In the genomic region with DNA sequence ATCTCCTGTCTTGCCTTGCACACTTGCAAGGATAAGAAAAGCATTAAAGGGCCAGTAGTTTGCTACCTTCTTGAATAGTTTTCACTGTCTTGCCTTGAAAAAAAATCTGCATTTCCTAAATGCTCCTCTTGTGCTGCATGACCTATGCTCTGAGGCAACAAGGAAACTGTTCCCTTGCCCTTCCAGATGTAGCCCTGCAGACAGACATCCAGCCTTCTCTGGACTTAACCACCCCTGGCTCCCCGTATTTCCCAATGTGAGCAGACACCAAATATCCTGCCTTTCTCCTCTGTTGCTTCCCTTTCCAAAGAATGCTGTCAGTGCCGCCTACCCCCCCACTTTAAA, we compare ENCODE assay signal across 1 cellular context.
TF ChIP-seq lines count a peak whose summit lies in the region.

No MANE protein-coding gene starts in this region.

TF ChIP-seq in endothelial cell of umbilical vein, 7 proteins besides CTCF, POLR2A, EP300 and RAD21:
- TF ChIP-seq, protein P1, sequence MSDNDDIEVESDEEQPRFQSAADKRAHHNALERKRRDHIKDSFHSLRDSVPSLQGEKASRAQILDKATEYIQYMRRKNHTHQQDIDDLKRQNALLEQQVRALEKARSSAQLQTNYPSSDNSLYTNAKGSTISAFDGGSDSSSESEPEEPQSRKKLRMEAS (IDR thresholded peaks at IDR 0.05; ENCODE audit: insufficient read depth, insufficient read length): no peak
- TF ChIP-seq GATA2 (IDR thresholded peaks at IDR 0.05; ENCODE audit: insufficient read depth, insufficient read length, low read depth, low read length) (no peak), EZH2 (IDR thresholded peaks at IDR 0.05; ENCODE audit: borderline replicate concordance, low read depth, low read length, severe bottlenecking) (no peak), JUN (IDR thresholded peaks at IDR 0.05; ENCODE audit: borderline replicate concordance, insufficient read depth, insufficient read length, low read depth) (no peak), MYC (IDR thresholded peaks at IDR 0.05; ENCODE audit: low read depth, low read length) (no peak), FOS (IDR thresholded peaks at IDR 0.05; ENCODE audit: borderline replicate concordance, insufficient read depth, low read length) (no peak), POLR2AphosphoS5 (IDR thresholded peaks at IDR 0.05; ENCODE audit: insufficient read depth, low read depth, low read length) (no peak)
